In genomic region chr17:22267019-22267418, GRCh38 we compare ENCODE assay signal across 20 cellular contexts.
"Had no signal": no experiment of that assay in that cellular context is flagged by ENCODE, and none has a peak within 500 bp of the region (broad histone marks: within the 10 kb centered on the region; RNA-seq: fewer than 3 reads in every experiment).

No MANE protein-coding gene starts in this region.

- ATAC-seq: effector memory CD8-positive, alpha-beta T cell; left ventricle myocardium superior; lower lobe of right lung; naive thymus-derived CD8-positive, alpha-beta T cell; psoas muscle; right cardiac atrium; stimulated activated memory B cell treated with anti-CD40 and anti-IgM and Interleukin-4, amounts not matched to agents 10 μg/mL and 1 μg/mL and 100 μg/mL, for 72 hours; stimulated activated naive CD8-positive, alpha-beta T cell treated with anti-CD3 and anti-CD28 coated beads, Interleukin-15, Interleukin-2, amounts not matched to agents 100 U/mL and 50 U/mL, for 24 hours had no signal

- H3K27me3 ChIP-seq: spleen, testis, tibial artery had no signal

- H3K4me1 ChIP-seq: lower lobe of right lung, psoas muscle, spleen, testis, tibial artery had no signal

- H3K4me1 Mint-ChIP-seq: immature natural killer cell; naive thymus-derived CD8-positive, alpha-beta T cell; nephron progenitor cell; stimulated activated memory B cell treated with anti-CD40 and anti-IgM and Interleukin-4, amounts not matched to agents 10 μg/mL and 1 μg/mL and 100 μg/mL, for 72 hours had no signal

- H3K27ac Mint-ChIP-seq: effector memory CD8-positive, alpha-beta T cell; immature natural killer cell; naive thymus-derived CD8-positive, alpha-beta T cell; nephron progenitor cell; stimulated activated memory B cell treated with anti-CD40 and anti-IgM and Interleukin-4, amounts not matched to agents 10 μg/mL and 1 μg/mL and 100 μg/mL, for 72 hours; type B pancreatic cell had no signal

- H3K4me3 Mint-ChIP-seq: effector memory CD8-positive, alpha-beta T cell; immature natural killer cell; naive thymus-derived CD8-positive, alpha-beta T cell; nephron progenitor cell; stimulated activated memory B cell treated with anti-CD40 and anti-IgM and Interleukin-4, amounts not matched to agents 10 μg/mL and 1 μg/mL and 100 μg/mL, for 72 hours; type B pancreatic cell had no signal

- H3K4me3 ChIP-seq: lower lobe of right lung, psoas muscle, skin epidermis, spleen, tibial artery had no signal

- H3K9me3 ChIP-seq: psoas muscle, testis had no signal

- H3K36me3 Mint-ChIP-seq: naive thymus-derived CD8-positive, alpha-beta T cell; stimulated activated memory B cell treated with anti-CD40 and anti-IgM and Interleukin-4, amounts not matched to agents 10 μg/mL and 1 μg/mL and 100 μg/mL, for 72 hours; type B pancreatic cell had no signal

- DNase-seq: cortex of kidney; effector memory CD8-positive, alpha-beta T cell; hypothalamus; immature natural killer cell; left ventricle myocardium superior; lower lobe of right lung; naive thymus-derived CD8-positive, alpha-beta T cell; nephron progenitor cell; nucleus accumbens; psoas muscle; right cardiac atrium; stimulated activated CD4-positive, alpha-beta T cell treated with anti-CD3 and anti-CD28 coated beads, Interleukin-4, amount 100 ng/mL, for 4 hours; stimulated activated naive CD8-positive, alpha-beta T cell treated with anti-CD3 and anti-CD28 coated beads, Interleukin-15, Interleukin-2, amounts not matched to agents 100 U/mL and 50 U/mL, for 24 hours; substantia nigra; tibial artery had no signal

- H3K27me3 Mint-ChIP-seq: effector memory CD8-positive, alpha-beta T cell; naive thymus-derived CD8-positive, alpha-beta T cell; stimulated activated memory B cell treated with anti-CD40 and anti-IgM and Interleukin-4, amounts not matched to agents 10 μg/mL and 1 μg/mL and 100 μg/mL, for 72 hours; type B pancreatic cell had no signal

- H3K27ac ChIP-seq: lower lobe of right lung, psoas muscle, skin epidermis, spleen, testis, tibial artery had no signal

- H3K36me3 ChIP-seq: lower lobe of right lung, spleen, tibial artery had no signal
